Comparison of ENCODE assay signal across 8 cellular contexts in the genomic region with DNA sequence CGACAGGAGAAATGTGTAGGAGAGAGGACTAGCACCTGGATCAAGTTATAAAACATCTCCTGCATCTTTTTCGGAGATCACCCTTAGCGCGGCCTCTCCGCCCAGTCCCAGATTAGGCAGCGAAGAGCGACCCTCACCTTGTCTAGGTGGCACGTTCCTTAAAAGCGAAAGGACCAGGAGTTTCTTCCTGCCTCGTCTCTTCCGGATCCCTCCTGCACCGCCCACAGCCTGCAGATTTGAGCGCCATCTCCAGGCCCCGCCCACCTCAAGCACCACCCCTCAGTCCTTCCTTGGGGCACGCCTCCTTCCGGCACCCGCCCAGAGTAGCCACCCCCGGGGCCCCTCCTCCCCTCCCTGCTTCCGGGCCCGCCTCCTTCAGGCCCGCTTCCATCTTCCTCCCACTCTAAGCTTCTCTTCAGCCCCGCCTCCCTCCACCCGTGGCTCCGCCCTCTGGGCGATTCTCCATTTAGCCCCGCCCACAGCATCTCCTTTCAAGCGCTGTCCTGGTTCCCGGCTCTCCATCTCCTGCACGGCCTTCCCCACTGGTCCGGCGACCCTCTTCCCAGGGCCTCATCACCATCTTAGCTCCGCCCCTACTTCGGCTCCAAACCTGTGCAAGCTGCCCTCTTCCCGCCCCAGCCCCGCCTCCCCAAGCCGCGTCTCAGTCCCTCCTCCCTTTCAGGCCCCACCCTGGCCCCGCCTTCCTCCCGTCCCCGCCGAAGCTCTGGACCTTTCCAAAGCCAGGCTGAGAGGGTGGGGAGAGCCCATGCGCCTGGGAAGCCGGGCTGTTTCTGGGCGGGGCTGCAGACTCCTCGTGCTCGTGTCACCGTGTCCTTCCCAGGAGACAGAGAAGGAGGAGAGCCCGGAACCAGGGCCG. TPM values are rescaled to one million over a fixed set of nuclear protein-coding genes. Genes with fewer than 3 reads are reported as not detected.
A peak's percentile ranks its signal among the peaks of the same experiment; 100 is the strongest.
DNase-seq lines count a peak whose midpoint lies in the region; ATAC-seq and TF ChIP-seq lines count a peak whose summit lies in the region.

No MANE protein-coding gene starts in this region.

- H3K9me3 ChIP-seq in esophagus (ENCODE audit: control insufficient read depth in 2 of 2, insufficient read depth in 1 of 2, low read depth in 1 of 2, low read length in 1 of 2), result no peaks in the 10 kb centered on the region
- H3K9me3 ChIP-seq in mucosa of stomach (ENCODE audit: control insufficient read depth, low read length), result no peaks in the 10 kb centered on the region

- H3K36me3 ChIP-seq in esophagus (ENCODE audit: control insufficient read depth in 2 of 2, insufficient read depth in 2 of 2, low read length in 1 of 2) (no peaks in the 10 kb centered on the region), mucosa of stomach (ENCODE audit: control insufficient read depth, insufficient read depth, low read length) (no peaks in the 10 kb centered on the region)

- DNase-seq in DMS79 (lab: John Stamatoyannopoulos, UW) (peak; percentile 97), KG1 (lab: John Stamatoyannopoulos, UW) (peak; percentile 92)
- DNase-seq in activated T-cell treated with anti-CD3 and anti-CD28 coated beads, Interleukin-2, amount 50 U/mL, for 48 hours, result peak; percentile 99 to 100
- peak; percentile 99 for DNase-seq in stimulated activated CD8-positive, alpha-beta memory T cell treated with anti-CD3 and anti-CD28 coated beads, Interleukin-4, amount 100 ng/mL, for 48 hours

- peak; percentile 79 for ATAC-seq in GM21737 (IDR thresholded peaks at IDR 0.05; ENCODE audit: unreplicated experiment)

- H3K4me1 ChIP-seq in esophagus (ENCODE audit: control insufficient read depth in 2 of 2, insufficient read depth in 2 of 2, low read length in 1 of 2), result peaks cover 0 to 4% of the 10 kb centered on the region in 2 donors
- H3K4me1 ChIP-seq in mucosa of stomach (ENCODE audit: control insufficient read depth, insufficient read depth, low read length), result peaks cover 44% of the 10 kb centered on the region

- peak overlapping the region; percentile 80 to 92 for H3K4me3 ChIP-seq in esophagus (ENCODE audit: low read depth in 1 of 2, low read length in 2 of 2)
- peak overlapping the region; percentile 91 for H3K4me3 ChIP-seq in mucosa of stomach (ENCODE audit: low read length)

- H3K27ac ChIP-seq in esophagus (ENCODE audit: low read depth in 2 of 2, low read length in 1 of 2), result peak overlapping the region; percentile 99

- H3K9ac ChIP-seq in mucosa of stomach (ENCODE audit: low read length), result peak overlapping the region; percentile 96

- H3K27me3 ChIP-seq in esophagus (ENCODE audit: control insufficient read depth in 1 of 2, insufficient read depth in 2 of 2, low read length in 2 of 2) (no peaks in the 10 kb centered on the region), mucosa of stomach (ENCODE audit: control insufficient read depth, insufficient read depth, low read length) (no peaks in the 10 kb centered on the region)

- 0 to 1% methylated on average over 49 of the region's 49 CpGs for WGBS in esophagus, 2 donors

TF ChIP-seq in PFSK-1, 5 proteins besides CTCF, POLR2A, EP300 and RAD21:
- TF ChIP-seq TAF1 (IDR thresholded peaks at IDR 0.05; ENCODE audit: borderline replicate concordance, insufficient read depth, low read length), result peak; percentile 92; the same call in 1 of the 2 replicates
- 0 out of 4 replicates have a peak, but pooled peaks of 1 of the 2 experiments have one; percentile 37 for TF ChIP-seq REST (IDR thresholded peaks at IDR 0.05; ENCODE audit: insufficient read depth in 1 of 2, low read depth in 2 of 2, low read length in 2 of 2)
- TF ChIP-seq POLR2AphosphoS5 (IDR thresholded peaks at IDR 0.05; ENCODE audit: low read depth, low read length), result peak; percentile 95
- peak; percentile 69 for TF ChIP-seq FOXP2 (optimal IDR thresholded peaks at IDR 0.05; ENCODE audit: borderline replicate concordance, extremely low read depth, extremely low read length, insufficient read depth)
- TF ChIP-seq SIN3A (IDR thresholded peaks at IDR 0.05; ENCODE audit: borderline replicate concordance, insufficient read depth, low read length), result peak; percentile 76; the same call in 1 of the 2 replicates

RNA-seq across cellular contexts. Expression of gene RALY, which starts 0.6 kb away (rescaled TPM):
- 246 TPM for polyA plus RNA-seq in PFSK-1 (2012; ENCODE audit: insufficient read length, low read depth)
- polyA plus RNA-seq in esophagus, result 100 to 1,000 TPM in 1 of 2 donors, 10 to 100 TPM in 1; 90.6 to 118 TPM

Comparison
In these comparisons a context has a peak if more than half of its experiments do, and no peak if none do; other contexts are left out.
1. Peak in every context shown above with its lines: DNase-seq, ATAC-seq, H3K4me3 ChIP-seq and H3K27ac ChIP-seq.